In the genomic region with DNA sequence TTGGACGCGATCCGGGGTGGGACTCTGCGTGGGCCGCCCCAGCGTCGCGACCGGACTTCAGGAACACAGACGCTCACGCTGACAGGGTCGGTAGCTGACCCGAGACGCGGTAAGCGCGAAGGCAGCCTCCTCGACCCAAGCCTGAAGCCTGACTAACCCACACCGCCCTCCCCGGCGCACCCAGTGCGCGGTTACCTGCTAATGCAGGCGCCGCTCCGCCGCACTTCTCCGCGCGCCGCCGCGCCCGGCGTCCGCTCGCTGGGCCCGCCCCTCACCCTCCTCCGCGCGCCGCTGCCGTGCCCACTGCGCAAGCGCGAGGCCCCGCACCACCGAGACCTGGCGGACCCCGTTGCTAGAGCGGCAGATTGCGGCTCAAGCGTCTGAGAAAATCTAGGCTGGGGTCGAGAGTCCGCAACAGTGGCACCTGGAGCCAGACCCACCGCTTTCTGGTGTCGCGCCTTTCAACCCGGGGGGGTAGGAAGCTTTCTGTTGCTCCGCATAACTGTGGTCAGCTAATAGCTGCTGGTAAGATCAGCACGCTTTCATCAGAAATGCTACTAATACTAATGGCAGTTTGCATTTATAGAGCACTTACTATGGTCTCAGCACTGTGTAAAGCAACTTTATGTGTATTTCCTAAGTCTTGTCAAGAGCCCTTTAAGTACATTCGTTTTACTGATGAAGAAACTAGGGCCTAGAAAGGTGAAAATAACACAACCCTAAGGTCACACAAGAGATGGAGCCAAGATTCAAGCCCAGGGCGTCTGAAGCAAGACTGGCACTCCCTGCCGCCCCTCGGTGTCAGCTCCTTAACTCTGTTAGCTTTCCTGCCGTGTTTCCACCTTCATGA, we compare ENCODE assay signal across 8 cellular contexts. TPM values are rescaled to one million over a fixed set of nuclear protein-coding genes. Genes with fewer than 3 reads are reported as not detected.
A peak's percentile ranks its signal among the peaks of the same experiment; 100 is the strongest.
DNase-seq lines count a peak whose midpoint lies in the region; TF ChIP-seq lines count a peak whose summit lies in the region.

A gene with protein sequence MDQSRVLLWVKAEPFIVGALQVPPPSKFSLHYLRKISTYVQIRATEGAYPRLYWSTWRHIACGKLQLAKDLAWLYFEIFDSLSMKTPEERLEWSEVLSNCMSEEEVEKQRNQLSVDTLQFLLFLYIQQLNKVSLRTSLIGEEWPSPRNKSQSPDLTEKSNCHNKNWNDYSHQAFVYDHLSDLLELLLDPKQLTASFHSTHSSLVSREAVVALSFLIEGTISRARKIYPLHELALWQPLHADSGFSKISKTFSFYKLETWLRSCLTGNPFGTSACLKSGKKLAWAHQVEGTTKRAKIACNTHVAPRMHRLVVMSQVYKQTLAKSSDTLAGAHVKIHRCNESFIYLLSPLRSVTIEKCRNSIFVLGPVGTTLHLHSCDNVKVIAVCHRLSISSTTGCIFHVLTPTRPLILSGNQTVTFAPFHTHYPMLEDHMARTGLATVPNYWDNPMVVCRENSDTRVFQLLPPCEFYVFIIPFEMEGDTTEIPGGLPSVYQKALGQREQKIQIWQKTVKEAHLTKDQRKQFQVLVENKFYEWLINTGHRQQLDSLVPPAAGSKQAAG (minus strand): TSS at position 268 of the 850 bp plus-strand sequence. CDS start 3,010 bp downstream, outside the sequence.

- H3K27ac ChIP-seq in MM.1S (ENCODE audit: low read length) (peak within 1 kb of the TSS; percentile 81), SJCRH30 (peak within 1 kb of the TSS; percentile 49), stomach (peak within 1 kb of the TSS; percentile 84 to 93 (median 92))

- 0 to 1% (median 0%) methylated on average over 6 to 66 of the region's 66 CpGs for WGBS in stomach, 5 donors

- TF ChIP-seq CTCF in MM.1S (IDR thresholded peaks at IDR 0.05; ENCODE audit: low read length) (no peak), foreskin fibroblast (IDR thresholded peaks at IDR 0.05; ENCODE audit: low read depth, low read length) (no peak), neural crest cell (conservative IDR thresholded peaks at IDR 0.05) (no peak), stomach (IDR thresholded peaks at IDR 0.05) (no peak)

- no peaks in the 10 kb centered on the region for H3K9me3 ChIP-seq in HAP-1
- no peaks in the 10 kb centered on the region for H3K9me3 ChIP-seq in MM.1S (replicated peaks; ENCODE audit: insufficient read depth, low read length)
- no peaks in the 10 kb centered on the region for H3K9me3 ChIP-seq in SJCRH30 (replicated peaks)
- no peaks in the 10 kb centered on the region for H3K9me3 ChIP-seq in stomach

- no peaks in the 10 kb centered on the region for H3K36me3 Mint-ChIP-seq in neural crest cell (ENCODE audit: low read depth)

- intact Hi-C loops in stomach (cut with DNase I; ENCODE audit: low total_unique reads), result no loop called here

- H3K9ac ChIP-seq in MM.1S (ENCODE audit: low read length), result peak within 1 kb of the TSS; percentile 87

- H3K27me3 ChIP-seq in HAP-1 (ENCODE audit: low read depth) (no peaks in the 10 kb centered on the region), MM.1S (replicated peaks; ENCODE audit: insufficient read depth, low read length) (no peaks in the 10 kb centered on the region), SJCRH30 (no peaks in the 10 kb centered on the region), stomach (no peaks in the 10 kb centered on the region)

- in situ Hi-C loops in G401 (cut with HindIII; ENCODE audit: low sequenced_read_pairs), result no loop called here
- in situ Hi-C loops in HAP-1 (cut with MboI; ENCODE audit: low sequenced_read_pairs), result no loop called here

- H3K9me2 ChIP-seq in MM.1S (replicated peaks; ENCODE audit: insufficient read depth, low read length), result no peaks in the 10 kb centered on the region

- TF ChIP-seq EP300 in stomach (IDR thresholded peaks at IDR 0.05), result no peak

- peaks cover 48% of the 10 kb centered on the region for H3K79me2 ChIP-seq in MM.1S (ENCODE audit: low read length)

- H3K4me1 ChIP-seq in HAP-1, result peaks cover 12% of the 10 kb centered on the region
- peaks cover 13% of the 10 kb centered on the region for H3K4me1 ChIP-seq in MM.1S (ENCODE audit: low read length)
- peaks cover 5% of the 10 kb centered on the region; the same call in 1 of the 2 replicates for H3K4me1 ChIP-seq in SJCRH30
- H3K4me1 ChIP-seq in stomach, result peaks cover 26 to 82% (median 58%) of the 10 kb centered on the region in 4 donors

- peak; percentile 89 for DNase-seq in G401 (ENCODE audit: low spot score)
- peak; percentile 74 to 93 for DNase-seq in HAP-1 (ENCODE audit: low spot score in 2 of 2)
- DNase-seq in MM.1S, result peak; percentile 96
- peak; percentile 81 to 88 for DNase-seq in SJCRH30
- peak; percentile 91 for DNase-seq in activated gamma-delta T cell treated with anti-CD3 and anti-CD28 coated beads, Interleukin-2, amount 50 U/mL, for 16 hours (ENCODE audit: low read depth)
- DNase-seq in foreskin fibroblast, result peak; percentile 84 to 95
- peak; percentile 97 for DNase-seq in neural crest cell (ENCODE audit: low read depth, low spot score)
- peak; percentile 95 for DNase-seq in stomach

- H3K4me2 ChIP-seq in MM.1S (ENCODE audit: low read depth, low read length), result peak within 1 kb of the TSS; percentile 83

- H3K36me3 ChIP-seq in HAP-1 (replicated peaks) (peaks cover 15% of the 10 kb centered on the region), MM.1S (replicated peaks; ENCODE audit: insufficient read depth, low read length) (no peaks in the 10 kb centered on the region), SJCRH30 (peaks cover 2% of the 10 kb centered on the region; the same call in 1 of the 2 replicates), stomach (peaks cover 5 to 23% (median 14%) of the 10 kb centered on the region in 4 donors)

- H3K4me3 Mint-ChIP-seq in neural crest cell, result peak within 1 kb of the TSS; percentile 94

- peak within 1 kb of the TSS; percentile 66 for H3K27ac Mint-ChIP-seq in neural crest cell (ENCODE audit: unreplicated experiment)

- H3K27me3 Mint-ChIP-seq in neural crest cell (ENCODE audit: low read depth), result no peaks in the 10 kb centered on the region

- no peaks in the 10 kb centered on the region for H4K20me1 ChIP-seq in MM.1S (ENCODE audit: insufficient read depth, low read length)

- peaks cover 51% of the 10 kb centered on the region for H3K4me1 Mint-ChIP-seq in neural crest cell

- no peaks in the 10 kb centered on the region for H3K9me3 Mint-ChIP-seq in neural crest cell

- H3K4me3 ChIP-seq in HAP-1, result peak within 1 kb of the TSS; percentile 93
- H3K4me3 ChIP-seq in MM.1S (ENCODE audit: low read length), result peak within 1 kb of the TSS; percentile 84
- peak within 1 kb of the TSS; percentile 78 for H3K4me3 ChIP-seq in SJCRH30
- peak within 1 kb of the TSS; percentile 92 to 97 for H3K4me3 ChIP-seq in foreskin fibroblast (ENCODE audit: low read depth in 1 of 2, low read length in 2 of 2)
- peak within 1 kb of the TSS; percentile 61 to 94 (median 82) for H3K4me3 ChIP-seq in stomach

- peak within 1 kb of the TSS; percentile 88 for H2AFZ ChIP-seq in MM.1S (ENCODE audit: low read length)

- H3F3A ChIP-seq in MM.1S (ENCODE audit: insufficient read depth, low read length), result peaks cover 28% of the 10 kb centered on the region

- peak in 1 of 4 donors; percentile 76 for TF ChIP-seq POLR2A in stomach (IDR thresholded peaks at IDR 0.05)

RNA-seq across cellular contexts. Expression of the gene that starts here (rescaled TPM):
- total RNA-seq in G401 (2014; rRNA removed; shearing (Covaris generic)), result 27.7 and 37.1 TPM in 2 replicates
- 19.1 and 19.3 TPM in 2 replicates for total RNA-seq in SJCRH30 (2014; rRNA removed; shearing (Covaris generic))
- 18.7 and 20.1 TPM in 2 replicates for total RNA-seq in neural crest cell
- 10 to 100 TPM in 3 of 5 donors, 1 to 10 TPM in 2; 5.3 to 16.5 (median 10.4) TPM for total RNA-seq in stomach
- polyA plus RNA-seq in stomach, result 1 to 10 TPM; 3.5 to 4.4 (median 4.0) TPM

Comparison
In these comparisons a context has a peak if more than half of its experiments do, and no peak if none do; other contexts are left out.
1. Peak in every context shown above with its lines: DNase-seq, H3K4me3 ChIP-seq and H3K27ac ChIP-seq.